ENCODE assay signal across 15 cellular contexts in genomic region chr22:18146389-18146753, GRCh38.
"Had no signal": no experiment of that assay in that cellular context is flagged by ENCODE, and none has a peak within 500 bp of the region (broad histone marks: within the 10 kb centered on the region; RNA-seq: fewer than 3 reads in every experiment).

No MANE protein-coding gene starts in this region.

- H3K36me3 Mint-ChIP-seq: natural killer cell treated with Interleukin-12 subunit alpha and Interleukin-12 subunit beta and Interleukin-15 and Interleukin-18, amount 100 ng/mL, for 72 hours had no signal

- H3K4me3 ChIP-seq: dorsolateral prefrontal cortex, heart left ventricle, tibial artery, upper lobe of right lung, vagina had no signal

- H3K9me3 Mint-ChIP-seq: natural killer cell treated with Interleukin-12 subunit alpha and Interleukin-12 subunit beta and Interleukin-15 and Interleukin-18, amount 100 ng/mL, for 72 hours had no signal

- H3K9me3 ChIP-seq: heart left ventricle, tibial artery, upper lobe of right lung, vagina had no signal

- H3K4me3 Mint-ChIP-seq: mesothelial cell of epicardium; natural killer cell treated with Interleukin-12 subunit alpha and Interleukin-12 subunit beta and Interleukin-15 and Interleukin-18, amount 100 ng/mL, for 72 hours had no signal

- ATAC-seq: heart left ventricle; left lobe of liver; natural killer cell treated with Interleukin-12 subunit alpha and Interleukin-12 subunit beta and Interleukin-15 and Interleukin-18, amount 100 ng/mL, for 72 hours had no signal

- H3K27ac Mint-ChIP-seq: mesothelial cell of epicardium; natural killer cell treated with Interleukin-12 subunit alpha and Interleukin-12 subunit beta and Interleukin-15 and Interleukin-18, amount 100 ng/mL, for 72 hours had no signal

- H3K27me3 Mint-ChIP-seq: natural killer cell treated with Interleukin-12 subunit alpha and Interleukin-12 subunit beta and Interleukin-15 and Interleukin-18, amount 100 ng/mL, for 72 hours had no signal

- FAIRE-seq: islet of Langerhans had no signal

- H3K27me3 ChIP-seq: dorsolateral prefrontal cortex, heart left ventricle, tibial artery, upper lobe of right lung, vagina had no signal

- H3K4me1 ChIP-seq: upper lobe of right lung had no signal

- H3K36me3 ChIP-seq: heart left ventricle, tibial artery, upper lobe of right lung, vagina had no signal

- DNase-seq: cortex of kidney; dorsolateral prefrontal cortex; effector CD8-positive, alpha-beta T cell; foreskin melanocyte; heart left ventricle; hypothalamus; mammary epithelial cell; stimulated activated naive CD4-positive, alpha-beta T cell treated with Interleukin-2 at 50 U/mL for 16 hours; tibial artery had no signal

- H3K27ac ChIP-seq: dorsolateral prefrontal cortex, heart left ventricle, upper lobe of right lung, vagina had no signal
